Comparison of ENCODE assay signal across 1 cellular context in the genomic region with DNA sequence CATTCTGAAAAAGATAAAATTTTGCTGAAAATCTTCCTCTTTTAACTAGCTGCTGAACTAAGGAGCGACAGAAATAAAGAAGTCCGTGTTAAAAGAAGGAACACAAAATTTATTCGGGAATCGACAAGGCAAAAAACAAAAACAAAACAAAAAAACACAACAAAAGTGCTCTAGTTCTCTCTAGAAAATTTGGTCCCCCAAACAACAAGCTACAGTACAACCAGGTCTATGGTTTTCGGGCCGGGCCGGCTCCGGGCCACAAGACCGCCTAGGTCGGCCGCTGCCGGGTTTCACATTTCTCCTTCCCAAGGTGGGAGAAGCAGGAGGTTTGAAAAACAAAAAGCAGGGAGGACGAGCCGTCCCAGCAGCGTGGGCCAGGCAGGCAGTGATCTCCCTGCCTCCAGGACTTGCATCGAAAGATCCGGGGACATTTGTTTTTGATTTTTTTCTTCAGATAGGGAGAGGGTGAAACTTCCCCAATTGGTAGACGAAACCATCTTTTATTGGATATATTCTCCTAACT.
A peak's percentile ranks its signal among the peaks of the same experiment; 100 is the strongest.
TF ChIP-seq lines count a peak whose summit lies in the region.

No MANE protein-coding gene starts in this region.

TF ChIP-seq in HepG2, 621 proteins besides CTCF, POLR2A, EP300 and RAD21:
- TF ChIP-seq, protein P1, sequence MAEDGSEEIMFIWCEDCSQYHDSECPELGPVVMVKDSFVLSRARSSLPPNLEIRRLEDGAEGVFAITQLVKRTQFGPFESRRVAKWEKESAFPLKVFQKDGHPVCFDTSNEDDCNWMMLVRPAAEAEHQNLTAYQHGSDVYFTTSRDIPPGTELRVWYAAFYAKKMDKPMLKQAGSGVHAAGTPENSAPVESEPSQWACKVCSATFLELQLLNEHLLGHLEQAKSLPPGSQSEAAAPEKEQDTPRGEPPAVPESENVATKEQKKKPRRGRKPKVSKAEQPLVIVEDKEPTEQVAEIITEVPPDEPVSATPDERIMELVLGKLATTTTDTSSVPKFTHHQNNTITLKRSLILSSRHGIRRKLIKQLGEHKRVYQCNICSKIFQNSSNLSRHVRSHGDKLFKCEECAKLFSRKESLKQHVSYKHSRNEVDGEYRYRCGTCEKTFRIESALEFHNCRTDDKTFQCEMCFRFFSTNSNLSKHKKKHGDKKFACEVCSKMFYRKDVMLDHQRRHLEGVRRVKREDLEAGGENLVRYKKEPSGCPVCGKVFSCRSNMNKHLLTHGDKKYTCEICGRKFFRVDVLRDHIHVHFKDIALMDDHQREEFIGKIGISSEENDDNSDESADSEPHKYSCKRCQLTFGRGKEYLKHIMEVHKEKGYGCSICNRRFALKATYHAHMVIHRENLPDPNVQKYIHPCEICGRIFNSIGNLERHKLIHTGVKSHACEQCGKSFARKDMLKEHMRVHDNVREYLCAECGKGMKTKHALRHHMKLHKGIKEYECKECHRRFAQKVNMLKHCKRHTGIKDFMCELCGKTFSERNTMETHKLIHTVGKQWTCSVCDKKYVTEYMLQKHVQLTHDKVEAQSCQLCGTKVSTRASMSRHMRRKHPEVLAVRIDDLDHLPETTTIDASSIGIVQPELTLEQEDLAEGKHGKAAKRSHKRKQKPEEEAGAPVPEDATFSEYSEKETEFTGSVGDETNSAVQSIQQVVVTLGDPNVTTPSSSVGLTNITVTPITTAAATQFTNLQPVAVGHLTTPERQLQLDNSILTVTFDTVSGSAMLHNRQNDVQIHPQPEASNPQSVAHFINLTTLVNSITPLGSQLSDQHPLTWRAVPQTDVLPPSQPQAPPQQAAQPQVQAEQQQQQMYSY (CRISPR knock-in tag; IDR thresholded peaks at IDR 0.05), result peak; percentile 50; the same call in 1 of the 2 replicates
- TF ChIP-seq PRMT3 (CRISPR knock-in tag; IDR thresholded peaks at IDR 0.05; ENCODE audit: borderline replicate concordance, low read depth) (no peak), CBX2 (IDR thresholded peaks at IDR 0.05; ENCODE audit: low read depth, low read length) (0 out of 2 replicates have a peak, but pooled peaks have one; percentile 19), CBX2 (CRISPR knock-in tag; IDR thresholded peaks at IDR 0.05; ENCODE audit: low read depth) (no peak; the same call in 1 of the 2 replicates), SIN3B (IDR thresholded peaks at IDR 0.05; ENCODE audit: low read length) (no peak), EZH2 (conservative IDR thresholded peaks at IDR 0.05; ENCODE audit: low read depth, low read length) (peak; percentile 96)
